In the genomic region with DNA sequence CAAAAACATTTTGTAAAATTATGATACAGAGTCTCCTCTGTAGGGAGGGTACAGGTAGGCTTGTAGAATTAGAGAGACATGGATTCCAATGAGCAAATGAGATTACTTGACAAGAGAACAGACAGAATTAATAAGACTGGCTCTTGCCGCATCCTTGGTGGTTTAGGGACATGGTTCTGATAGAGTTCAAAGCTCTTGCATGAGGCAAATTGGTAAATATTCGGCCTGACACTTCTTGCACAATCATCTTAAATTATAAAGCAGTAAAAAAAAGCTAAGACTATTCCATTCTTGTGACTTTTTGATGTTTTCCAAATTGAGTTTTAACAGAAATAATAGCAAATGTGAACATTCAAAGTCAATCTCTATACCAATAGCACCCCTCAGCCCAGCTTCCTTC, we compare ENCODE assay signal across 21 cellular contexts. TPM values are rescaled to one million over a fixed set of nuclear protein-coding genes. Genes with fewer than 3 reads are reported as not detected.
"Had no signal": no experiment of that assay in that cellular context is flagged by ENCODE, and none has a peak within 500 bp of the region (broad histone marks: within the 10 kb centered on the region; RNA-seq: fewer than 3 reads in every experiment).

No MANE protein-coding gene starts in this region.

- H3K79me2 ChIP-seq: hepatocyte had no signal

- H3K9me3 ChIP-seq: esophagus muscularis mucosa, gastroesophageal sphincter, heart left ventricle, left lung, lower lobe of right lung had no signal

- H3K27ac Mint-ChIP-seq: naive thymus-derived CD4-positive, alpha-beta T cell had no signal

- H3K36me3 ChIP-seq: esophagus muscularis mucosa, gastroesophageal sphincter, heart left ventricle, left lung, lower lobe of right lung had no signal

- H3K4me1 Mint-ChIP-seq: immature natural killer cell; naive thymus-derived CD4-positive, alpha-beta T cell had no signal

- H3K27ac ChIP-seq: coronary artery, dorsolateral prefrontal cortex, esophagus muscularis mucosa, foreskin keratinocyte, gastroesophageal sphincter, hepatocyte, left lung, lower lobe of right lung had no signal

- H3K4me1 ChIP-seq: foreskin keratinocyte, gastroesophageal sphincter, left lung, lower lobe of right lung had no signal

- ATAC-seq: foreskin keratinocyte; gastroesophageal sphincter; left lung; left ventricle myocardium superior; lower lobe of right lung; naive thymus-derived CD4-positive, alpha-beta T cell had no signal

- H3K36me3 Mint-ChIP-seq: immature natural killer cell; naive thymus-derived CD4-positive, alpha-beta T cell had no signal

- H3K4me3 ChIP-seq: coronary artery, dorsolateral prefrontal cortex, esophagus muscularis mucosa, gastroesophageal sphincter, heart left ventricle, hepatocyte, left lung, lower lobe of right lung had no signal

- H3K9me3 Mint-ChIP-seq: immature natural killer cell; naive thymus-derived CD4-positive, alpha-beta T cell had no signal

- H3K4me2 ChIP-seq: hepatocyte had no signal

- H3K27me3 ChIP-seq: dorsolateral prefrontal cortex, esophagus muscularis mucosa, foreskin keratinocyte, gastroesophageal sphincter, heart left ventricle, hepatocyte, left lung had no signal

- H3K4me3 Mint-ChIP-seq: immature natural killer cell; naive thymus-derived CD4-positive, alpha-beta T cell had no signal

- H2AFZ ChIP-seq: hepatocyte had no signal

- DNase-seq: dermis blood vessel endothelial cell; dorsolateral prefrontal cortex; effector CD4-positive, alpha-beta T cell; effector memory CD4-positive, alpha-beta T cell; foreskin keratinocyte; heart left ventricle; hypothalamus; immature natural killer cell; islet precursor cell; left cardiac atrium; left lung; left ventricle myocardium superior; lower lobe of right lung; mesendoderm; midbrain; naive thymus-derived CD4-positive, alpha-beta T cell had no signal

RNA-seq across cellular contexts. Expression of gene KLHL31, which starts 14.9 kb away (rescaled TPM):
- total RNA-seq: endothelial cell of umbilical vein had no signal
- polyA plus RNA-seq: immature natural killer cell; naive thymus-derived CD4-positive, alpha-beta T cell had no signal
